Comparison of ENCODE assay signal across 14 cellular contexts in genomic region chr6:56689663-56690062, GRCh38. TPM values are rescaled to one million over a fixed set of nuclear protein-coding genes. Genes with fewer than 3 reads are reported as not detected.
DNase-seq lines count a peak whose midpoint lies in the region; ATAC-seq and TF ChIP-seq lines count a peak whose summit lies in the region.
"Had no signal": no experiment of that assay in that cellular context is flagged by ENCODE, and none has a peak within 500 bp of the region (broad histone marks: within the 10 kb centered on the region; RNA-seq: fewer than 3 reads in every experiment).

No MANE protein-coding gene starts in this region.

- CTCF ChIA-PET in Panc1 (lab: Charles Lee): no interaction called here

- peak; percentile 18 for ATAC-seq in GM21515 (IDR thresholded peaks at IDR 0.05; ENCODE audit: unreplicated experiment)
- no peak for ATAC-seq in Panc1
- no peak for ATAC-seq in HG02970 (IDR thresholded peaks at IDR 0.05; ENCODE audit: low FRiP score, unreplicated experiment)
- ATAC-seq: foreskin keratinocyte; GM23338; natural killer cell treated with Interleukin-12 subunit alpha and Interleukin-12 subunit beta and Interleukin-15 and Interleukin-18, amount 100 ng/mL, for 72 hours had no signal

- H3K36me3 ChIP-seq in Panc1 (ENCODE audit: control insufficient read depth, insufficient read depth, low read length) (no peaks in the 10 kb centered on the region), fibroblast of lung (ENCODE audit: control insufficient read depth, insufficient read depth, low read length) (no peaks in the 10 kb centered on the region), stomach smooth muscle (ENCODE audit: control insufficient read depth in 2 of 2, insufficient read depth in 2 of 2, low read length in 2 of 2) (no peaks in the 10 kb centered on the region)

- H3K4me3 ChIP-seq in Panc1 (ENCODE audit: low read depth in 2 of 2, low read length in 2 of 2) (0 out of 4 replicates have a peak overlapping the region, but pooled peaks of 1 of the 2 experiments have one; percentile 6), fibroblast of lung (replicated peaks in 1 of 4; ENCODE audit: control extremely low read depth in 1 of 4, insufficient read depth in 1 of 4, low read depth in 3 of 4, low read length in 4 of 4) (peak overlapping the region in 3 of 4 experiments; percentile 42 to 85 (median 55)), stomach smooth muscle (ENCODE audit: low read length in 2 of 2) (peak overlapping the region; percentile 6 to 68)
- H3K4me3 ChIP-seq: GM23338 had no signal

- DNase-seq in Panc1 (ENCODE audit: low read depth, low spot score) (no peak), fibroblast of lung (ENCODE audit: low read depth in 2 of 2) (no peak), NCI-H2227 (lab: John Stamatoyannopoulos, UW; ENCODE audit: unreplicated experiment) (no peak), NCI-H524 treated with DMSO at 0.1 percent for 48 hours (lab: John Stamatoyannopoulos, UW) (no peak), NCI-H1694 (lab: John Stamatoyannopoulos, UW) (no peak)
- DNase-seq: activated CD4-positive, alpha-beta memory T cell treated with anti-CD3 and anti-CD28 coated beads, Interleukin-2, amount 10 ng/mL, durations not matched to agents 7 days and 5 days; foreskin keratinocyte; NCI-H1092 treated with DMSO at 0.1 percent for 48 hours; NCI-H446 treated with DMSO at 0.1 percent for 48 hours had no signal

- H3K4me1 ChIP-seq in Panc1 (ENCODE audit: control insufficient read depth, insufficient read depth, low read length) (peaks cover 68% of the 10 kb centered on the region), fibroblast of lung (ENCODE audit: control insufficient read depth, extremely low read depth, insufficient read depth, low read length) (peaks cover 19% of the 10 kb centered on the region), stomach smooth muscle (ENCODE audit: control insufficient read depth, insufficient read depth, low read length) (peaks cover 3% of the 10 kb centered on the region)

- H3K79me2 ChIP-seq in fibroblast of lung (ENCODE audit: control insufficient read depth, insufficient read depth, low read length): peaks cover 68% of the 10 kb centered on the region

- H3K27me3 ChIP-seq in Panc1 (ENCODE audit: control insufficient read depth, insufficient read depth, low read length) (no peaks in the 10 kb centered on the region), fibroblast of lung (ENCODE audit: control insufficient read depth, insufficient read depth, low read length) (no peaks in the 10 kb centered on the region), stomach smooth muscle (ENCODE audit: control insufficient read depth in 1 of 2, insufficient read depth in 2 of 2, low read length in 2 of 2) (no peaks in the 10 kb centered on the region)
- H3K27me3 ChIP-seq: foreskin keratinocyte had no signal

- intact Hi-C loops in Panc1 (cut with micrococcal nuclease; ENCODE audit: unreplicated experiment): no loop called here

- BruUV-seq in Panc1 (replicated peaks; lab: Mats Ljungman, UMichigan): no TSS peak

- H3K9me3 ChIP-seq in Panc1 (ENCODE audit: control insufficient read depth, insufficient read depth, low read depth, low read length): no peaks in the 10 kb centered on the region
- no peaks in the 10 kb centered on the region for H3K9me3 ChIP-seq in fibroblast of lung (ENCODE audit: control insufficient read depth, insufficient read depth, low read depth, low read length)
- H3K9me3 ChIP-seq in stomach smooth muscle (ENCODE audit: control insufficient read depth in 2 of 2, low read length in 2 of 2): no peaks in the 10 kb centered on the region

- H3K27ac ChIP-seq in Panc1 (ENCODE audit: low read length) (peak overlapping the region; percentile 5; the same call in 1 of the 2 replicates), fibroblast of lung (ENCODE audit: insufficient read depth, low read length) (peak overlapping the region; percentile 77), stomach smooth muscle (ENCODE audit: low read length) (no peak overlapping the region)
- H3K27ac ChIP-seq: foreskin keratinocyte had no signal

- no peak overlapping the region for H2AFZ ChIP-seq in fibroblast of lung (ENCODE audit: low read length)
- H2AFZ ChIP-seq: GM23338 had no signal

- in situ Hi-C loops in Panc1 (cut with HindIII; ENCODE audit: low pct_unique_long_range_greater_than_20kb, low sequenced_read_pairs): no loop called here

- no peak for TF ChIP-seq CTCF in Panc1 (IDR thresholded peaks at IDR 0.05)
- TF ChIP-seq CTCF in fibroblast of lung (conservative IDR thresholded peaks at IDR 0.05 in 1 of 2, IDR thresholded peaks at IDR 0.05 in 1 of 2; ENCODE audit: low read depth in 1 of 2, low read length in 2 of 2): no peak

- no peaks in the 10 kb centered on the region for H4K20me1 ChIP-seq in fibroblast of lung (ENCODE audit: control insufficient read depth, extremely low read depth, insufficient read depth, low read length)

- H3K9ac ChIP-seq in fibroblast of lung (ENCODE audit: insufficient read depth, low read length) (no peak overlapping the region), stomach smooth muscle (ENCODE audit: low read length in 2 of 2) (no peak overlapping the region)

- POLR2A ChIA-PET in Panc1 (lab: Charles Lee): no interaction called here

- H3K4me2 ChIP-seq in fibroblast of lung (ENCODE audit: extremely low read depth, insufficient read depth, low read length): peak overlapping the region; percentile 86
- H3K4me2 ChIP-seq: GM23338 had no signal

RNA-seq across cellular contexts. Expression of gene DST, which starts 47.0 kb away (rescaled TPM):
- 230 TPM for total RNA-seq in Panc1 (2021; ENCODE audit: unreplicated experiment)
- 130 TPM for polyA plus RNA-seq in Panc1 (2012; ENCODE audit: insufficient read length)
- 362 and 670 TPM in 2 replicates for total RNA-seq in fibroblast of lung
- polyA plus RNA-seq in fibroblast of lung: 78.6 and 81.0 TPM in 2 replicates
- polyA plus RNA-seq in fibroblast of lung (2012): 98.4 and 109 TPM in 2 replicates
- 159 and 194 TPM in 2 replicates for polyA minus RNA-seq in fibroblast of lung (ENCODE audit: low replicate concordance)
